Comparison of ENCODE assay signal across 9 cellular contexts in the genomic region with DNA sequence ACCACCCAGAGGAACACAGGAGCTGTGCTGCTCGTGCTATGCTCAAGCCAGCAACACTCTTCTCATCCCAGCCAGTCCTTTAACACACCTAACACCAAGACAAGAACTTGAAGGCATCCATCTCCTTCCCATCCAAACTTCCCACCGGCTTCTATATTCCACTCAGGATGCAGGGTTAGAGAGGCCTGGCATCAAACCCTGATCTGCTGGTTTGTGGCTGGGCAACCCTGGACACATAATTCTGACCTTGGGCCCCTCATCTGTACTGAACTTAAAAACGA. TPM values are rescaled to one million over a fixed set of nuclear protein-coding genes. Genes with fewer than 3 reads are reported as not detected.
DNase-seq lines count a peak whose midpoint lies in the region; ATAC-seq, FAIRE-seq and TF ChIP-seq lines count a peak whose summit lies in the region.
"Had no signal": no experiment of that assay in that cellular context is flagged by ENCODE, and none has a peak within 500 bp of the region (broad histone marks: within the 10 kb centered on the region; RNA-seq: fewer than 3 reads in every experiment).

No MANE protein-coding gene starts in this region.

- H3K27ac ChIP-seq in SK-N-SH (ENCODE audit: low read depth in 2 of 2, low read length in 1 of 2) (no peak overlapping the region), PC-9 (peak overlapping the region; percentile 87), H1 (ENCODE audit: low read depth, low read length) (no peak overlapping the region), skeletal muscle tissue (ENCODE audit: low read depth, low read length) (no peak overlapping the region), testis (no peak overlapping the region)

- H3K9me2 ChIP-seq in SK-N-SH = no peaks in the 10 kb centered on the region
- no peaks in the 10 kb centered on the region for H3K9me2 ChIP-seq in PC-9 (ENCODE audit: insufficient read depth)

- POLR2A ChIA-PET in SK-N-SH (lab: Yijun Ruan, JAX) (interaction anchor here (0.8 kb wide), 1 partner anchor 88 kb away, joined by 3 read pairs; no protein-coding TSS in a partner anchor), PC-9 (lab: Charles Lee; ENCODE audit: unreplicated experiment) (no interaction called here), H1 (lab: Charles Lee; ENCODE audit: partially characterized antibody) (interaction anchor here (0.9 to 13.3 kb wide), 10 partner anchors 10 to 220 kb away, joined by 3 to 327 read pairs (median 8); a partner anchor contains a TSS)

- TF ChIP-seq CTCF in SK-N-SH (IDR thresholded peaks at IDR 0.05) (no peak), PC-9 (conservative IDR thresholded peaks at IDR 0.05) (no peak), H1 (IDR thresholded peaks at IDR 0.05; ENCODE audit: control extremely low read depth in 1 of 3, insufficient read depth in 1 of 3, low read depth in 1 of 3, low read length in 3 of 3) (no peak), lower leg skin (IDR thresholded peaks at IDR 0.05) (no peak), testis (IDR thresholded peaks at IDR 0.05) (no peak)

- H3K23me2 ChIP-seq in H1 (ENCODE audit: low read depth, low read length) = peaks cover 9% of the 10 kb centered on the region; the same call in 1 of the 2 replicates

- H2BK120ac ChIP-seq in H1 (replicated peaks; ENCODE audit: low read depth, low read length) = no peak overlapping the region

- TF ChIP-seq EP300 in SK-N-SH (IDR thresholded peaks at IDR 0.05; ENCODE audit: borderline replicate concordance in 1 of 2, low read depth in 1 of 2, low read length in 1 of 2) (no peak), H1 (IDR thresholded peaks at IDR 0.05; ENCODE audit: borderline replicate concordance in 1 of 2, low read depth in 2 of 2, low read length in 2 of 2) (no peak)

- peak overlapping the region; percentile 81 for H3K4me2 ChIP-seq in SK-N-SH
- H3K4me2 ChIP-seq in PC-9 = peak overlapping the region; percentile 98
- peak overlapping the region; percentile 88 to 98 for H3K4me2 ChIP-seq in H1 (ENCODE audit: insufficient read depth in 1 of 2, low read depth in 2 of 2, low read length in 2 of 2)

- CTCF ChIA-PET in SK-N-SH (lab: Yijun Ruan, JAX) (interaction anchor here (1.0 to 5.8 kb wide), 2 partner anchors 11 to 151 kb away, joined by 3 to 34 read pairs; no protein-coding TSS in a partner anchor), PC-9 (lab: Charles Lee) (no interaction called here), H1 (lab: Charles Lee; ENCODE audit: partially characterized antibody) (interaction anchor here (0.6 to 5.4 kb wide), 2 partner anchors 11 to 186 kb away, joined by 3 to 43 read pairs; no protein-coding TSS in a partner anchor)

- no peak overlapping the region for H3K23ac ChIP-seq in H1 (ENCODE audit: insufficient read length)

- no peak overlapping the region for H4K5ac ChIP-seq in H1 (ENCODE audit: insufficient read length, low read depth, low read length)

- WGBS in SK-N-SH (ENCODE audit: low lambda C conversion rate) = 33% methylated on average over 3 of the region's 3 CpGs
- 90% methylated on average over 3 of the region's 3 CpGs; no CpG with 5 or more reads in 1 of the 2 experiments for WGBS in H1 (ENCODE audit: extremely low coverage in 1 of 2, insufficient coverage in 1 of 2, insufficient read length in 1 of 2, insufficient replicate concordance in 2 of 2, low coverage in 1 of 2, low lambda C conversion rate in 2 of 2, missing lambda C conversion rate in 1 of 2), 2 experiments
- WGBS in lower leg skin, 2 donors = 65 to 70% methylated on average over 3 of the region's 3 CpGs
- WGBS in testis, 2 donors = 61 to 72% methylated on average over 3 of the region's 3 CpGs

- peaks cover 19 to 24% of the 10 kb centered on the region in 2 experiments; a peak in 3 of 4 replicates for H3K4me1 ChIP-seq in SK-N-SH (ENCODE audit: control insufficient read depth in 1 of 2, insufficient read depth in 2 of 2, low read depth in 1 of 2, low read length in 1 of 2)
- H3K4me1 ChIP-seq in PC-9 (replicated peaks; ENCODE audit: insufficient read depth) = peaks cover 25% of the 10 kb centered on the region
- H3K4me1 ChIP-seq in H1 (replicated peaks in 1 of 4; ENCODE audit: control insufficient read depth in 3 of 4, insufficient read depth in 4 of 4, low read length in 3 of 4) = peaks cover 0 to 7% (median 5%) of the 10 kb centered on the region in 4 experiments; a peak in 3 of 7 replicates
- H3K4me1 ChIP-seq in skeletal muscle tissue (ENCODE audit: control insufficient read depth in 3 of 3, insufficient read depth in 3 of 3, low read length in 3 of 3) = peaks cover 22 to 56% (median 25%) of the 10 kb centered on the region in 3 donors
- H3K4me1 ChIP-seq in testis = peaks cover 23% of the 10 kb centered on the region

- ATAC-seq in SK-N-SH treated with all-trans-retinoic acid at 6 μM for 48 hours (no peak), GM21423 (IDR thresholded peaks at IDR 0.05; ENCODE audit: unreplicated experiment) (no peak)

- no peak overlapping the region for H2BK5ac ChIP-seq in H1 (ENCODE audit: low read depth, low read length)

- no peak overlapping the region for H2AK5ac ChIP-seq in H1 (ENCODE audit: low read depth, low read length)

- TF ChIP-seq POLR2A in H1 (IDR thresholded peaks at IDR 0.05; ENCODE audit: control extremely low read depth in 1 of 2, low read depth in 2 of 2, low read length in 2 of 2) (no peak; a peak in 1 of 3 replicates), lower leg skin (IDR thresholded peaks at IDR 0.05) (no peak), testis (IDR thresholded peaks at IDR 0.05) (no peak)

- no TSS peak for BruUV-seq in PC-9 (replicated peaks; lab: Mats Ljungman, UMichigan)

- intact Hi-C loops in PC-9 (cut with micrococcal nuclease; ENCODE audit: unreplicated experiment) = loop anchor here (10.0 kb wide), 2 partner anchors 130 to 400 kb away; a partner anchor contains a TSS
- intact Hi-C loops in lower leg skin (cut with DNase I; ENCODE audit: low total_unique reads) = no loop called here
- intact Hi-C loops in testis (cut with DNase I; ENCODE audit: low total_unique reads) = loop anchor here (10.0 kb wide), 1 partner anchor 120 kb away; no protein-coding TSS in a partner anchor

- no peak overlapping the region for H2BK12ac ChIP-seq in H1 (ENCODE audit: low read depth, low read length)

- TF ChIP-seq RAD21 in SK-N-SH (IDR thresholded peaks at IDR 0.05; ENCODE audit: low read length) (no peak), H1 (IDR thresholded peaks at IDR 0.05 in 1 of 2, conservative IDR thresholded peaks at IDR 0.05 in 1 of 2; ENCODE audit: low read depth in 2 of 2, low read length in 2 of 2) (no peak)

- H2AFZ ChIP-seq in SK-N-SH (ENCODE audit: low read depth) (no peak overlapping the region), PC-9 (no peak overlapping the region), H1 (ENCODE audit: low read length) (no peak overlapping the region)

- peak overlapping the region in 1 of 2 experiments; percentile 77; a peak in 2 of 4 replicates for H3K4me3 ChIP-seq in SK-N-SH (ENCODE audit: low read depth in 2 of 2, low read length in 1 of 2)
- H3K4me3 ChIP-seq in PC-9 = peak overlapping the region; percentile 95
- peak overlapping the region; percentile 12 to 96 (median 90); a peak in 6 of 8 replicates for H3K4me3 ChIP-seq in H1 (ENCODE audit: extremely low read depth in 1 of 4, insufficient read depth in 2 of 4, low read depth in 3 of 4, low read length in 4 of 4)
- no peak overlapping the region for H3K4me3 ChIP-seq in skeletal muscle tissue (ENCODE audit: low read length in 3 of 3)
- H3K4me3 ChIP-seq in lower leg skin (ENCODE audit: low read depth, poor library complexity, severe bottlenecking) = no peak overlapping the region
- no peak overlapping the region for H3K4me3 ChIP-seq in testis

- H3K14ac ChIP-seq in H1 (ENCODE audit: insufficient read length) = no peak overlapping the region

- no peak overlapping the region for H2BK20ac ChIP-seq in H1 (ENCODE audit: low read length)

- no peak overlapping the region for H3K4ac ChIP-seq in H1 (replicated peaks; ENCODE audit: insufficient read length, low read depth, low read length)

- H4K20me1 ChIP-seq in SK-N-SH (ENCODE audit: insufficient read depth) (0 out of 2 replicates have a peak, but pooled peaks cover 4% of the 10 kb centered on the region), PC-9 (ENCODE audit: insufficient read depth) (peaks cover 32% of the 10 kb centered on the region), H1 (replicated peaks in 1 of 2; ENCODE audit: control insufficient read depth in 1 of 2, insufficient read depth in 2 of 2, low read length in 2 of 2) (peaks cover 8 to 18% of the 10 kb centered on the region in 2 experiments)

- H4K8ac ChIP-seq in H1 (ENCODE audit: extremely low read depth, insufficient read depth, low read length) = no peak overlapping the region

- FAIRE-seq in H1 (lab: Jason Lieb, UNC) = no peak
- FAIRE-seq: A204.1 had no signal

- H3K79me2 ChIP-seq in SK-N-SH (ENCODE audit: insufficient read depth) (peaks cover 26% of the 10 kb centered on the region), PC-9 (ENCODE audit: low read depth) (peaks cover 49% of the 10 kb centered on the region), H1 (ENCODE audit: control insufficient read depth in 1 of 2, insufficient read depth in 2 of 2, low read length in 2 of 2) (peaks cover 18 to 26% of the 10 kb centered on the region in 2 experiments)

- H3K9ac ChIP-seq in SK-N-SH = 0 out of 2 replicates have a peak overlapping the region, but pooled peaks have one; percentile 84
- H3K9ac ChIP-seq in H1 (replicated peaks in 1 of 4; ENCODE audit: extremely low read depth in 1 of 4, low read depth in 3 of 4, low read length in 3 of 4) = peak overlapping the region in 1 of 4 experiments; percentile 50; a peak in 1 of 7 replicates
- H3K9ac ChIP-seq in skeletal muscle tissue (ENCODE audit: low read depth in 1 of 3, low read length in 3 of 3) = peak overlapping the region in 2 of 3 donors; percentile 13 to 50

- no peaks in the 10 kb centered on the region for H3K79me1 ChIP-seq in H1 (ENCODE audit: low read depth, low read length)

- DNase-seq in SK-N-SH (no peak), PC-9 (no peak), H1 (ENCODE audit: low read depth in 1 of 2, low spot score in 2 of 2) (no peak), lower leg skin (ENCODE audit: low spot score in 2 of 2) (no peak), testis (no peak)

- H3F3A ChIP-seq in SK-N-SH (replicated peaks; ENCODE audit: insufficient read depth) = peaks cover 44% of the 10 kb centered on the region
- H3F3A ChIP-seq in PC-9 (ENCODE audit: insufficient read depth, low read depth) = peaks cover 81% of the 10 kb centered on the region

- no peak overlapping the region for H3K56ac ChIP-seq in H1 (replicated peaks; ENCODE audit: insufficient read length, low read depth, low read length)

- no peaks in the 10 kb centered on the region for H3K27me3 ChIP-seq in SK-N-SH (ENCODE audit: insufficient read depth)
- H3K27me3 ChIP-seq in PC-9 (ENCODE audit: insufficient read depth, low read depth) = no peaks in the 10 kb centered on the region
- H3K27me3 ChIP-seq in H1 (replicated peaks in 1 of 4; ENCODE audit: control insufficient read depth in 3 of 4, extremely low read depth in 1 of 4, insufficient read depth in 3 of 4, low read length in 3 of 4) = no peaks in the 10 kb centered on the region
- H3K27me3 ChIP-seq in skeletal muscle tissue (ENCODE audit: control insufficient read depth in 3 of 3, insufficient read depth in 3 of 3, low read length in 3 of 3) = no peaks in the 10 kb centered on the region
- H3K27me3 ChIP-seq in testis = no peaks in the 10 kb centered on the region

- H3K9me3 ChIP-seq in SK-N-SH = no peaks in the 10 kb centered on the region
- H3K9me3 ChIP-seq in PC-9 (ENCODE audit: insufficient read depth, low read depth) = no peaks in the 10 kb centered on the region
- H3K9me3 ChIP-seq in H1 (ENCODE audit: insufficient read depth in 2 of 2, low read depth in 1 of 2, low read length in 1 of 2) = no peaks in the 10 kb centered on the region
- H3K9me3 ChIP-seq in skeletal muscle tissue (ENCODE audit: control insufficient read depth in 3 of 3, low read length in 3 of 3) = no peaks in the 10 kb centered on the region
- no peaks in the 10 kb centered on the region for H3K9me3 ChIP-seq in testis

- no peak overlapping the region for H2BK15ac ChIP-seq in H1 (ENCODE audit: low read length)

- H3K36me3 ChIP-seq in SK-N-SH (replicated peaks in 1 of 2; ENCODE audit: control insufficient read depth in 1 of 2, insufficient read depth in 2 of 2, low read length in 1 of 2) = peaks cover 40 to 47% of the 10 kb centered on the region in 2 experiments
- peaks cover 39% of the 10 kb centered on the region for H3K36me3 ChIP-seq in PC-9 (ENCODE audit: low read depth)
- peaks cover 17 to 39% (median 33%) of the 10 kb centered on the region in 4 experiments for H3K36me3 ChIP-seq in H1 (ENCODE audit: control insufficient read depth in 2 of 4, insufficient read depth in 4 of 4, low read length in 3 of 4)
- H3K36me3 ChIP-seq in skeletal muscle tissue (ENCODE audit: control insufficient read depth in 3 of 3, insufficient read depth in 3 of 3, low read length in 3 of 3) = peaks cover 32 to 42% (median 40%) of the 10 kb centered on the region in 3 donors
- H3K36me3 ChIP-seq in testis (ENCODE audit: low read depth, missing control alignments) = no peaks in the 10 kb centered on the region

- H3K18ac ChIP-seq in H1 (ENCODE audit: extremely low read depth, low read length) = no peak overlapping the region

- H4K91ac ChIP-seq in H1 (replicated peaks; ENCODE audit: insufficient read length, low read length) = no peak overlapping the region

RNA-seq across cellular contexts. Expression of a gene that starts 5.6 kb away (rescaled TPM):
- polyA plus RNA-seq in SK-N-SH (2012; rRNA removed) (0.05 and 0.10 TPM in 2 replicates), H1 (2011; rRNA removed) (0.08 and 0.11 TPM in 2 replicates), testis (ENCODE audit: insufficient read depth, low read depth, low replicate concordance) (2.5 TPM)
- polyA plus RNA-seq in SK-N-SH (2012; cell fraction: cytosol; rRNA removed) = 0.01 TPM in 2 replicates
- polyA plus RNA-seq in SK-N-SH (2012; cell fraction: nucleus; rRNA removed) = 0.24 and 0.26 TPM in 2 replicates
- total RNA-seq in PC-9 (2021) (0.24 and 0.28 TPM in 2 replicates), skeletal muscle tissue (1.6 TPM), lower leg skin (1 to 10 TPM; 1.1 to 3.0 (median 2.2) TPM), testis (1 to 10 TPM in 1 of 2 donors, under 1 TPM in 1; 0.63 to 1.7 TPM)
- 0.11 and 0.19 TPM in 2 replicates for total RNA-seq in H1 (2021; fragmentation: NEBNext Ultra II Directional; extraction: Animal tissue kit (Norgen Biotek cat#: 25700))
- 0.12 TPM for polyA plus RNA-seq in H1 (2011; cell fraction: cytosol; rRNA removed)
- 0.50 TPM for polyA plus RNA-seq in H1 (2011; cell fraction: nucleus; rRNA removed)
- polyA plus RNA-seq in H1 (2012, experiment 1 of 2) = 0.08 to 0.15 TPM (median 0.11 TPM) in 3 of 4 replicates, not detected in the other
- not detected for polyA plus RNA-seq in H1 (2012, experiment 2 of 2)
- polyA plus RNA-seq in H1 (2013, experiment 1 of 2) = 0.04 TPM
- polyA plus RNA-seq in H1 (2013, experiment 2 of 2) = 0.04 TPM
- polyA minus RNA-seq in H1 (2011; rRNA and poly(A)+ RNA removed) = 0.20 and 0.54 TPM in 2 replicates
- 1.8 TPM for polyA minus RNA-seq in H1 (2011; cell fraction: cytosol; rRNA and poly(A)+ RNA removed)
- polyA minus RNA-seq in H1 (2011; cell fraction: nucleus; rRNA and poly(A)+ RNA removed) = 1.9 TPM

RNA-seq across cellular contexts. Expression of a gene that starts 15.6 kb away (rescaled TPM):
- 65.6 and 83.2 TPM in 2 replicates for polyA plus RNA-seq in SK-N-SH (2012; rRNA removed)
- polyA plus RNA-seq in SK-N-SH (2012; cell fraction: cytosol; rRNA removed) = 46.0 and 71.9 TPM in 2 replicates
- 81.6 and 98.7 TPM in 2 replicates for polyA plus RNA-seq in SK-N-SH (2012; cell fraction: nucleus; rRNA removed)
- total RNA-seq in PC-9 (2021) = 48.1 and 54.2 TPM in 2 replicates
- 31.3 and 31.6 TPM in 2 replicates for total RNA-seq in H1 (2021; fragmentation: NEBNext Ultra II Directional; extraction: Animal tissue kit (Norgen Biotek cat#: 25700))
- polyA plus RNA-seq in H1 (2011; rRNA removed) = 41.2 and 54.8 TPM in 2 replicates
- polyA plus RNA-seq in H1 (2011; cell fraction: cytosol; rRNA removed) = 40.7 TPM
- 51.2 TPM for polyA plus RNA-seq in H1 (2011; cell fraction: nucleus; rRNA removed)
- 21.6 to 34.6 TPM (median 32.5 TPM) in 4 replicates for polyA plus RNA-seq in H1 (2012, experiment 1 of 2)
- polyA plus RNA-seq in H1 (2012, experiment 2 of 2) = 28.2 TPM
- polyA plus RNA-seq in H1 (2013, experiment 1 of 2) = 20.3 TPM
- 19.7 TPM for polyA plus RNA-seq in H1 (2013, experiment 2 of 2)
- 26.9 and 30.1 TPM in 2 replicates for polyA minus RNA-seq in H1 (2011; rRNA and poly(A)+ RNA removed)
- polyA minus RNA-seq in H1 (2011; cell fraction: cytosol; rRNA and poly(A)+ RNA removed) = 18.4 TPM
- polyA minus RNA-seq in H1 (2011; cell fraction: nucleus; rRNA and poly(A)+ RNA removed) = 19.1 TPM
- 28.7 TPM for total RNA-seq in skeletal muscle tissue
- total RNA-seq in lower leg skin = 10 to 100 TPM; 25.1 to 45.7 (median 32.6) TPM
- total RNA-seq in testis = 10 to 100 TPM; 85.4 to 95.1 TPM
- polyA plus RNA-seq in testis (ENCODE audit: insufficient read depth, low read depth, low replicate concordance) = 57.6 TPM

Comparison
In these comparisons a context has a peak if more than half of its experiments do, and no peak if none do; other contexts are left out.
1. H3K4me3 ChIP-seq: peak in PC-9 (single experiment) and H1 (4 of 4); none in skeletal muscle tissue (0 of 3), lower leg skin (single experiment) and testis (0 of 2).
2. Peak in every context shown above with its lines, with median percentiles within 50 percentile points of each other: H3K4me2 ChIP-seq.